In genomic region chr4:121697626-121698025, GRCh38 we compare ENCODE assay signal across 8 cellular contexts. TPM values are rescaled to one million over a fixed set of nuclear protein-coding genes. Genes with fewer than 3 reads are reported as not detected.
DNase-seq lines count a peak whose midpoint lies in the region; ATAC-seq, FAIRE-seq and TF ChIP-seq lines count a peak whose summit lies in the region.

No MANE protein-coding gene starts in this region.

- H3K27me3 ChIP-seq in K562 (ENCODE audit: control insufficient read depth in 2 of 2, insufficient read depth in 2 of 2, low read length in 2 of 2) (peaks cover 0 to 8% of the 10 kb centered on the region in 2 experiments; a peak in 2 of 5 replicates), mucosa of rectum (ENCODE audit: control insufficient read depth in 2 of 2, insufficient read depth in 2 of 2, low read length in 2 of 2) (no peaks in the 10 kb centered on the region)

- peaks cover 39% of the 10 kb centered on the region for H3K4me1 Mint-ChIP-seq in activated naive CD4-positive, alpha-beta T cell treated with anti-CD3 and anti-CD28 coated beads, Interleukin-2, amount 10 ng/mL, durations not matched to agents 7 days and 5 days

- peaks cover 16% of the 10 kb centered on the region for H3K36me3 Mint-ChIP-seq in activated naive CD4-positive, alpha-beta T cell treated with anti-CD3 and anti-CD28 coated beads, Interleukin-2, amount 10 ng/mL, durations not matched to agents 7 days and 5 days

- no peaks in the 10 kb centered on the region for H3K9me1 ChIP-seq in K562 (ENCODE audit: control insufficient read depth, insufficient read depth, low read length)

- CTCF ChIA-PET in activated naive CD4-positive, alpha-beta T cell treated with anti-CD3 and anti-CD28 coated beads, Interleukin-2, amount 10 ng/mL, durations not matched to agents 7 days and 5 days (lab: Charles Lee) = interaction anchor here (1.8 kb wide), 1 partner anchor 104 kb away, joined by 3 read pairs; the partner anchor contains the start of gene EXOSC9
- CTCF ChIA-PET in K562 (lab: Yijun Ruan, JAX; ENCODE audit: low intra/inter-chr PET ratio) = interaction anchor here (1.6 to 1.7 kb wide), 2 partner anchors 29 to 39 kb away, joined by 6 to 7 read pairs; no protein-coding TSS in a partner anchor

- H3K4me1 ChIP-seq in K562 (replicated peaks in 1 of 2; ENCODE audit: control insufficient read depth in 2 of 2, insufficient read depth in 2 of 2, low read length in 2 of 2) (peaks cover 2 to 20% of the 10 kb centered on the region in 2 experiments; a peak in 4 of 5 replicates), mucosa of rectum (ENCODE audit: control insufficient read depth in 2 of 2, insufficient read depth in 2 of 2, low read length in 2 of 2) (peaks cover 5 to 12% of the 10 kb centered on the region in 2 donors)

- peak overlapping the region; percentile 88 for H3K4me3 Mint-ChIP-seq in activated naive CD4-positive, alpha-beta T cell treated with anti-CD3 and anti-CD28 coated beads, Interleukin-2, amount 10 ng/mL, durations not matched to agents 7 days and 5 days

- H3K4me3 ChIP-seq in K562 (peak overlapping the region; percentile 87), mucosa of rectum (ENCODE audit: low read length in 2 of 2) (peak overlapping the region; percentile 82 to 91)

- no peak for FAIRE-seq in K562 (lab: Jason Lieb, UNC)

- H3K27me3 Mint-ChIP-seq in activated naive CD4-positive, alpha-beta T cell treated with anti-CD3 and anti-CD28 coated beads, Interleukin-2, amount 10 ng/mL, durations not matched to agents 7 days and 5 days = peaks cover 41% of the 10 kb centered on the region

- TF ChIP-seq POLR2A in K562 (conservative IDR thresholded peaks at IDR 0.05) = no peak

- intact Hi-C loops in K562 (cut with micrococcal nuclease) = loop anchor here (1.0 to 2.0 kb wide), 2 partner anchors 29 to 97 kb away; no protein-coding TSS in a partner anchor

- in situ Hi-C loops in K562 (cut with MboI) = no loop called here

- peaks cover 8% of the 10 kb centered on the region; the same call in 1 of the 3 replicates for H3K36me3 ChIP-seq in K562 (ENCODE audit: control insufficient read depth, insufficient read depth, low read length)
- no peaks in the 10 kb centered on the region for H3K36me3 ChIP-seq in mucosa of rectum (ENCODE audit: control insufficient read depth in 2 of 2, insufficient read depth in 2 of 2, low read length in 2 of 2)

- H4K20me1 ChIP-seq in K562 (replicated peaks; ENCODE audit: control insufficient read depth, insufficient read depth, low read length) = no peaks in the 10 kb centered on the region; the same call in 1 of the 2 replicates

- H3K9me3 ChIP-seq in K562 (replicated peaks; ENCODE audit: control insufficient read depth, insufficient read depth, low read depth, low read length) (no peaks in the 10 kb centered on the region), mucosa of rectum (ENCODE audit: control insufficient read depth in 2 of 2, low read length in 2 of 2) (no peaks in the 10 kb centered on the region)

- BruUV-seq in K562 (replicated peaks; lab: Mats Ljungman, UMichigan) = no TSS peak

- no peaks in the 10 kb centered on the region for H3K9me3 Mint-ChIP-seq in activated naive CD4-positive, alpha-beta T cell treated with anti-CD3 and anti-CD28 coated beads, Interleukin-2, amount 10 ng/mL, durations not matched to agents 7 days and 5 days

- DNase-seq in activated naive CD4-positive, alpha-beta T cell treated with anti-CD3 and anti-CD28 coated beads, Interleukin-2, amount 10 ng/mL, durations not matched to agents 7 days and 5 days = no peak
- DNase-seq in activated naive CD4-positive, alpha-beta T cell treated with Interleukin-2 at 50 U/mL for 16 hours = no peak
- DNase-seq in K562 (ENCODE audit: extremely low read depth in 1 of 4, low spot score in 3 of 4) = no peak
- no peak for DNase-seq in activated CD4-positive, alpha-beta T cell treated with anti-CD3 and anti-CD28 coated beads, Interleukin-2, amount 50 U/mL, for 1 hour

- POLR2A ChIA-PET in K562 (lab: Yijun Ruan, JAX) = interaction anchor here (0.5 to 1.7 kb wide), 4 partner anchors 15 to 87 kb away, joined by 3 to 5 read pairs (median 4); no protein-coding TSS in a partner anchor

- no peak for TF ChIP-seq CTCF in K562 (IDR thresholded peaks at IDR 0.05 in 2 of 3, conservative IDR thresholded peaks at IDR 0.05 in 1 of 3; ENCODE audit: insufficient read depth in 2 of 3, low read depth in 1 of 3, low read length in 3 of 3)

- WGBS in K562 (ENCODE audit: insufficient coverage, low coverage, missing lambda C conversion rate) = 60% methylated on average over 9 of the region's 9 CpGs

- H3K27ac Mint-ChIP-seq in activated naive CD4-positive, alpha-beta T cell treated with anti-CD3 and anti-CD28 coated beads, Interleukin-2, amount 10 ng/mL, durations not matched to agents 7 days and 5 days = peak overlapping the region; percentile 73

- ATAC-seq in HG03442 (IDR thresholded peaks at IDR 0.05; ENCODE audit: unreplicated experiment) = peak; percentile 27
- ATAC-seq in K562 = no peak
- ATAC-seq in GM21423 (IDR thresholded peaks at IDR 0.05; ENCODE audit: unreplicated experiment) = no peak
- no peak for ATAC-seq in GM19463 (IDR thresholded peaks at IDR 0.05; ENCODE audit: unreplicated experiment)

- peak overlapping the region; percentile 95 for H3K4me2 ChIP-seq in K562 (ENCODE audit: insufficient read depth, low read length)

- H3K79me2 ChIP-seq in K562 (ENCODE audit: control insufficient read depth, insufficient read depth, low read length) = peaks cover 12% of the 10 kb centered on the region; the same call in 2 of the 3 replicates

- H3K9ac ChIP-seq in K562 (ENCODE audit: insufficient read depth in 1 of 2, low read depth in 2 of 2, low read length in 2 of 2) (peak overlapping the region in 1 of 2 experiments; percentile 63; a peak in 2 of 4 replicates), mucosa of rectum (ENCODE audit: low read depth in 1 of 2, low read length in 2 of 2) (peak overlapping the region; percentile 86 to 88)

- H2AFZ ChIP-seq in K562 (ENCODE audit: low read depth, low read length) = peak overlapping the region; percentile 98

- TF ChIP-seq EP300 in K562 (IDR thresholded peaks at IDR 0.05; ENCODE audit: low read length) = no peak

- TF ChIP-seq RAD21 in K562 (CRISPR knock-in tag; conservative IDR thresholded peaks at IDR 0.05 in 1 of 2, IDR thresholded peaks at IDR 0.05 in 1 of 2) = no peak

- H3K27ac ChIP-seq in K562 (ENCODE audit: extremely low read depth, low read depth, low read length) (no peak overlapping the region), mucosa of rectum (ENCODE audit: low read depth in 2 of 2, low read length in 2 of 2) (peak overlapping the region; percentile 83 to 89)

TF ChIP-seq in K562, 482 proteins besides CTCF, POLR2A, EP300 and RAD21 (continues in another document):
- no peak for TF ChIP-seq ZNF146 (CRISPR knock-in tag; IDR thresholded peaks at IDR 0.05; ENCODE audit: unreplicated experiment)
- no peak for TF ChIP-seq PHF8 (IDR thresholded peaks at IDR 0.05; ENCODE audit: borderline replicate concordance, low read length)
- no peak for TF ChIP-seq ETV6 (IDR thresholded peaks at IDR 0.05; ENCODE audit: borderline replicate concordance in 1 of 2, low read depth in 2 of 2, low read length in 1 of 2)
- no peak for TF ChIP-seq ETV6 (CRISPR knock-in tag; IDR thresholded peaks at IDR 0.05; ENCODE audit: borderline replicate concordance)
- no peak for TF ChIP-seq ZBTB17 (CRISPR knock-in tag; IDR thresholded peaks at IDR 0.05)
- no peak for TF ChIP-seq RBFOX2 (IDR thresholded peaks at IDR 0.05; ENCODE audit: low read depth, low read length)
- TF ChIP-seq E4F1 (CRISPR knock-in tag; IDR thresholded peaks at IDR 0.05; ENCODE audit: borderline replicate concordance) = no peak
- TF ChIP-seq POLR2AphosphoS2 (IDR thresholded peaks at IDR 0.05; ENCODE audit: low read length) = no peak
- no peak for TF ChIP-seq RBM22 (IDR thresholded peaks at IDR 0.05; ENCODE audit: low read depth, low read length, poor library complexity, severe bottlenecking)
- no peak for TF ChIP-seq ZNF174 (CRISPR knock-in tag; IDR thresholded peaks at IDR 0.05)
- TF ChIP-seq TBL1XR1 (IDR thresholded peaks at IDR 0.05; ENCODE audit: low read length in 2 of 2) = no peak
- no peak for TF ChIP-seq ZNF76 (CRISPR knock-in tag; IDR thresholded peaks at IDR 0.05; ENCODE audit: borderline replicate concordance)

RNA-seq across cellular contexts. Expression of gene ANXA5, which starts 0.8 kb away (rescaled TPM):
- 12.5 and 31.8 TPM in 2 replicates for total RNA-seq in K562 (2011; cell fraction: chromatin; rRNA removed; ENCODE audit: low replicate concordance)
- total RNA-seq in K562 (2011; cell fraction: nucleolus; rRNA removed) = 6.7 and 8.6 TPM in 2 replicates
- total RNA-seq in K562 (2011; cell fraction: nucleoplasm; rRNA removed) = 18.5 and 29.5 TPM in 2 replicates
- total RNA-seq in K562 (2014; rRNA removed) (48.5 and 49.9 TPM in 2 replicates), K562 (2014; rRNA removed; fragmentation: Illumina TruSeq; extraction: Trizol) (84.5 and 93.3 TPM in 2 replicates), K562 (2015; rRNA removed; fragmentation: Illumina TruSeq; extraction: Trizol) (102 and 108 TPM in 2 replicates), K562 (2021) (56.7 and 57.0 TPM in 2 replicates)
- polyA plus RNA-seq in K562 (2011; rRNA removed) (68.9 and 78.5 TPM in 2 replicates), K562 (2014; fragmentation: Illumina TruSeq; extraction: Trizol) (90.0 and 99.1 TPM in 2 replicates), K562 (2014; fragmentation: Nextera tagmentation; extraction: Ambion mirVana) (100 to 1,000 TPM in 1 of 2 experiments, 10 to 100 TPM in 1; 85.9 to 131 TPM), K562 (2014; rRNA removed) (70.5 and 83.0 TPM in 2 replicates)
- polyA plus RNA-seq in K562 (2011; cell fraction: cytosol; rRNA removed) = 37.1 and 68.1 TPM in 2 replicates
- 23.8 and 53.1 TPM in 2 replicates for polyA plus RNA-seq in K562 (2011; cell fraction: nucleus; rRNA removed)
- polyA plus RNA-seq in K562 (2012) = 85.5 and 139 TPM in 2 replicates
- 51.2 and 72.8 TPM in 2 replicates for polyA minus RNA-seq in K562 (2011; rRNA and poly(A)+ RNA removed)
- 51.2 and 86.9 TPM in 2 replicates for polyA minus RNA-seq in K562 (2011; cell fraction: cytosol; rRNA and poly(A)+ RNA removed)
- 12.1 and 31.8 TPM in 2 replicates for polyA minus RNA-seq in K562 (2011; cell fraction: nucleus; rRNA and poly(A)+ RNA removed)
